ENCODE assay signal across 8 cellular contexts in the genomic region with DNA sequence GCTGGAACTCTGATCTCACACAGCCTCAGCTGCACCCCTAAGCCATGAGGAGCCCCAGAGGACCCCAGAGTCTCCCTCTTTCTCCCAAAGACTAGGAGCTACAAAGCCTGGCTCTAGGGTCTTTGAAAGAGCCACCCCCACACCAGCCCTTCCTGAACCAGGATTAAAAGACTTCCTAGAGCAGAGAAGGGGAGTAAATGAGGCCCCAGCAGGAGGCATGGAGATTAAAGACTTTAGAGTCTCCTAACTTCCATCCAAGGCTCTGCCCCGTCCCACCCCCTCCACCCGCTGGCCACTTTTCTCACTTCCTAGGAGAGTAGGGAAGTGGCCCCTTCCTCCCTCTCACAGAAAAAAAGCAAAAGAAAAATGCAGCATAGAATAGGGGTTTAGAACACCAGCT. TPM values are rescaled to one million over a fixed set of nuclear protein-coding genes. Genes with fewer than 3 reads are reported as not detected.
DNase-seq lines count a peak whose midpoint lies in the region; ATAC-seq and TF ChIP-seq lines count a peak whose summit lies in the region.

No MANE protein-coding gene starts in this region.

- no peak for ATAC-seq in naive thymus-derived CD4-positive, alpha-beta T cell
- ATAC-seq in HG03039 (IDR thresholded peaks at IDR 0.05; ENCODE audit: unreplicated experiment) (no peak), foreskin keratinocyte (no peak)

- H3K4me1 ChIP-seq in BLaER1 treated with 17β-estradiol and CSF1 and Interleukin-3, amounts not matched to agents 10 nM and 100 nM: peaks cover 56 to 80% (median 71%) of the 10 kb centered on the region in 10 experiments
- no peaks in the 10 kb centered on the region for H3K4me1 ChIP-seq in colonic mucosa
- H3K4me1 ChIP-seq in naive thymus-derived CD4-positive, alpha-beta T cell (ENCODE audit: control insufficient read depth in 2 of 2, insufficient read depth in 2 of 2, low read length in 2 of 2): peaks cover 41 to 42% of the 10 kb centered on the region in 2 donors
- peaks cover 17% of the 10 kb centered on the region for H3K4me1 ChIP-seq in GM23248 (ENCODE audit: insufficient read depth)
- H3K4me1 ChIP-seq in foreskin keratinocyte: peaks cover 14% of the 10 kb centered on the region

- H3K9me3 ChIP-seq in BLaER1 treated with 17β-estradiol and CSF1 and Interleukin-3, amounts not matched to agents 10 nM and 100 nM (replicated peaks in 1 of 11): no peaks in the 10 kb centered on the region
- H3K9me3 ChIP-seq in KOPT-K1 (ENCODE audit: insufficient read depth, low read length, poor library complexity, severe bottlenecking) (no peaks in the 10 kb centered on the region), colonic mucosa (no peaks in the 10 kb centered on the region), GM23248 (ENCODE audit: low read depth) (no peaks in the 10 kb centered on the region)
- H3K9me3 ChIP-seq in naive thymus-derived CD4-positive, alpha-beta T cell (ENCODE audit: control insufficient read depth in 2 of 3, low read length in 3 of 3): no peaks in the 10 kb centered on the region

- peaks cover 26 to 61% (median 57%) of the 10 kb centered on the region in 7 donors for H3K4me1 Mint-ChIP-seq in naive thymus-derived CD4-positive, alpha-beta T cell

- intact Hi-C loops in colonic mucosa (cut with DNase I): no loop called here
- intact Hi-C loops in naive thymus-derived CD4-positive, alpha-beta T cell (cut with micrococcal nuclease): loop anchor here (2.0 to 5.0 kb wide), 7 partner anchors 65 to 886 kb away; a partner anchor contains a TSS

- WGBS in GM23248 (ENCODE audit: low coverage in 1 of 2, low lambda C conversion rate in 2 of 2, missing lambda C conversion rate in 2 of 2), 2 experiments: 52 to 59% methylated on average over 2 of the region's 2 CpGs

- TF ChIP-seq CTCF in colonic mucosa (IDR thresholded peaks at IDR 0.05) (no peak), foreskin keratinocyte (conservative IDR thresholded peaks at IDR 0.05) (no peak)

- in situ Hi-C loops in GM23248 (cut with MboI): no loop called here

- peaks cover 0 to 2% (median 0%) of the 10 kb centered on the region in 11 donors for H3K9me3 Mint-ChIP-seq in naive thymus-derived CD4-positive, alpha-beta T cell

- H3K27ac ChIP-seq in BLaER1 treated with 17β-estradiol and CSF1 and Interleukin-3, amounts not matched to agents 10 nM and 100 nM: peak overlapping the region in 6 of 11 experiments; percentile 11 to 88 (median 80); a peak in 7 of 22 replicates
- H3K27ac ChIP-seq in KOPT-K1 (ENCODE audit: low read depth, low read length, poor library complexity, severe bottlenecking) (peak overlapping the region; percentile 3), colonic mucosa (peak overlapping the region; percentile 40), GM23248 (no peak overlapping the region), foreskin keratinocyte (no peak overlapping the region)
- H3K27ac ChIP-seq in naive thymus-derived CD4-positive, alpha-beta T cell (ENCODE audit: low read depth, low read length): peak overlapping the region; percentile 54

- peak overlapping the region; percentile 76 to 97 (median 94); a peak in 21 of 22 replicates for H3K4me2 ChIP-seq in BLaER1 treated with 17β-estradiol and CSF1 and Interleukin-3, amounts not matched to agents 10 nM and 100 nM
- no peak overlapping the region for H3K4me2 ChIP-seq in GM23248 (ENCODE audit: unreplicated experiment)

- H3F3A ChIP-seq in GM23248 (ENCODE audit: insufficient read depth): peaks cover 22% of the 10 kb centered on the region

- H3K27me3 Mint-ChIP-seq in naive thymus-derived CD4-positive, alpha-beta T cell: peaks cover 4 to 14% (median 11%) of the 10 kb centered on the region in 5 donors

- H3K9ac ChIP-seq in BLaER1 treated with 17β-estradiol and CSF1 and Interleukin-3, amounts not matched to agents 10 nM and 100 nM: peak overlapping the region in 6 of 11 experiments; percentile 79 to 98 (median 86); a peak in 11 of 22 replicates
- H3K9ac ChIP-seq in colonic mucosa (ENCODE audit: low read depth in 2 of 2, low read length in 2 of 2) (peak overlapping the region; percentile 33 to 58), GM23248 (no peak overlapping the region)

- H3K4me3 ChIP-seq in BLaER1 treated with 17β-estradiol and CSF1 and Interleukin-3, amounts not matched to agents 10 nM and 100 nM: peak overlapping the region in 9 of 10 experiments; percentile 68 to 98 (median 79); a peak in 15 of 20 replicates
- H3K4me3 ChIP-seq in colonic mucosa (peak overlapping the region; percentile 50), GM23248 (no peak overlapping the region)
- H3K4me3 ChIP-seq in naive thymus-derived CD4-positive, alpha-beta T cell (ENCODE audit: low read length): peak overlapping the region; percentile 60

- H3K9me2 ChIP-seq in GM23248 (ENCODE audit: insufficient read depth): no peaks in the 10 kb centered on the region

- peaks cover 0 to 50% (median 18%) of the 10 kb centered on the region in 11 experiments; a peak in 14 of 22 replicates for H4K20me1 ChIP-seq in BLaER1 treated with 17β-estradiol and CSF1 and Interleukin-3, amounts not matched to agents 10 nM and 100 nM
- H4K20me1 ChIP-seq in GM23248 (ENCODE audit: insufficient read depth): no peaks in the 10 kb centered on the region

- DNase-seq in colonic mucosa: no peak
- DNase-seq in naive thymus-derived CD4-positive, alpha-beta T cell: no peak
- DNase-seq in GM23248: no peak
- no peak for DNase-seq in NCI-H2081 (lab: John Stamatoyannopoulos, UW)
- DNase-seq in foreskin keratinocyte: no peak

- H3K79me2 ChIP-seq in GM23248 (ENCODE audit: insufficient read depth): no peaks in the 10 kb centered on the region

- peaks cover 0 to 17% (median 0%) of the 10 kb centered on the region in 11 experiments; a peak in 6 of 22 replicates for H3K36me3 ChIP-seq in BLaER1 treated with 17β-estradiol and CSF1 and Interleukin-3, amounts not matched to agents 10 nM and 100 nM
- H3K36me3 ChIP-seq in KOPT-K1 (ENCODE audit: insufficient read depth, low read length) (no peaks in the 10 kb centered on the region), colonic mucosa (no peaks in the 10 kb centered on the region), GM23248 (ENCODE audit: low read depth) (no peaks in the 10 kb centered on the region)
- no peaks in the 10 kb centered on the region for H3K36me3 ChIP-seq in naive thymus-derived CD4-positive, alpha-beta T cell (ENCODE audit: control insufficient read depth in 2 of 3, insufficient read depth in 3 of 3, low read length in 3 of 3)

- no peak overlapping the region for H2AFZ ChIP-seq in GM23248

- peaks cover 0 to 56% (median 46%) of the 10 kb centered on the region in 11 experiments; a peak in 18 of 22 replicates for H3K27me3 ChIP-seq in BLaER1 treated with 17β-estradiol and CSF1 and Interleukin-3, amounts not matched to agents 10 nM and 100 nM
- H3K27me3 ChIP-seq in colonic mucosa (peaks cover 12% of the 10 kb centered on the region), GM23248 (replicated peaks; ENCODE audit: insufficient read depth) (peaks cover 20% of the 10 kb centered on the region; the same call in 1 of the 2 replicates), foreskin keratinocyte (peaks cover 58% of the 10 kb centered on the region)
- no peaks in the 10 kb centered on the region for H3K27me3 ChIP-seq in naive thymus-derived CD4-positive, alpha-beta T cell (ENCODE audit: control insufficient read depth in 2 of 2, insufficient read depth in 2 of 2, low read length in 2 of 2)

- CTCF ChIA-PET in naive thymus-derived CD4-positive, alpha-beta T cell (lab: Charles Lee): no interaction called here

- H3K4me3 Mint-ChIP-seq in naive thymus-derived CD4-positive, alpha-beta T cell: peak overlapping the region; percentile 84 to 96 (median 88)

- POLR2A ChIA-PET in naive thymus-derived CD4-positive, alpha-beta T cell (lab: Charles Lee): interaction anchor here (0.6 to 2.8 kb wide), 4 partner anchors 8 to 77 kb away, joined by 3 to 10 read pairs (median 3); no protein-coding TSS in a partner anchor

- H3K27ac Mint-ChIP-seq in naive thymus-derived CD4-positive, alpha-beta T cell: peak overlapping the region in 6 of 9 donors; percentile 51 to 86 (median 80)

- peaks cover 0 to 22% (median 0%) of the 10 kb centered on the region in 5 donors for H3K36me3 Mint-ChIP-seq in naive thymus-derived CD4-positive, alpha-beta T cell

RNA-seq across cellular contexts. Expression of a gene that starts 1.7 kb away (rescaled TPM):
- 10 to 100 TPM in 1 of 2 donors, 1 to 10 TPM in 1; 7.2 to 24.6 TPM for total RNA-seq in colonic mucosa
- total RNA-seq in naive thymus-derived CD4-positive, alpha-beta T cell: 100 to 1,000 TPM in 2 of 5 experiments, 10 to 100 TPM in 3; 42.0 to 143 (median 53.8) TPM
- 1 to 10 TPM; 2.9 to 6.2 TPM for polyA plus RNA-seq in naive thymus-derived CD4-positive, alpha-beta T cell
- 0.63 and 0.65 TPM in 2 replicates for total RNA-seq in GM23248 (2014; rRNA removed; shearing (Covaris generic))
- polyA plus RNA-seq in GM23248 (2016; fragmentation: Nextera tagmentation; extraction: Ambion mirVana): 0.13 and 0.18 TPM in 2 replicates
- 0.49 and 1.3 TPM in 2 replicates for total RNA-seq in foreskin keratinocyte
- polyA plus RNA-seq in foreskin keratinocyte: 0.31 and 0.62 TPM in 2 replicates

Comparison
In these comparisons a context has a peak if more than half of its experiments do, and no peak if none do; other contexts are left out.
1. H3K27ac ChIP-seq: peak in BLaER1 treated with 17β-estradiol and CSF1 and Interleukin-3, amounts not matched to agents 10 nM and 100 nM (6 of 11), KOPT-K1 (single experiment), colonic mucosa (single experiment) and naive thymus-derived CD4-positive, alpha-beta T cell (single experiment); none in GM23248 (single experiment) and foreskin keratinocyte (single experiment).